Comparison of ENCODE assay signal across 27 cellular contexts in the genomic region with DNA sequence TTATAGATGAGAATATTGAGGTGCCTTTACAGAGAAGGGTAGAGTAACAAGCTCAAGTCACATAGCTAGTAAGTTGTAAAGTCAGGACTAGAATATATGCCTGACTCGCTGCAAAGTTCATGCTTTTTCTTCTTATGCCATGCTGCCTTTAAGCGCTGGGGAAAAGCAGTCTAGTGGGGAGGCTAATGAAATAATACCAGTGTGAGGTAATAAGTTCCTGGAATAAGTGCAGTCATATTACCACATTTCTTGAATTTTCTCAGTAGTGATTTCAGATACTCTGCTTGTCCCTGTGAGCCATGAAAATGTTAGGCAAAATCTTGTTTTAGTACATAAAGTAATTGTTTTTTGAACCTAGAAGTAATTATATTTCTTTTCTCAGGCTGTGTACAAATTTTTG.
"Had no signal": no experiment of that assay in that cellular context is flagged by ENCODE, and none has a peak within 500 bp of the region (broad histone marks: within the 10 kb centered on the region; RNA-seq: fewer than 3 reads in every experiment).

No MANE protein-coding gene starts in this region.

- H3K9me3 Mint-ChIP-seq: stimulated activated effector memory CD8-positive, alpha-beta T cell treated with anti-CD3 and anti-CD28 coated beads, Interleukin-12 subunit alpha, Interleukin-12 subunit beta, amount 100 ng/mL, for 72 hours; stimulated activated memory B cell treated with anti-CD40 and anti-IgM and Interleukin-4, amounts not matched to agents 10 μg/mL and 1 μg/mL and 100 μg/mL, for 72 hours; stimulated activated naive B cell treated with anti-CD40 and anti-IgM and Interleukin-4, amounts not matched to agents 10 μg/mL and 1 μg/mL and 100 μg/mL, for 72 hours; stimulated activated naive CD8-positive, alpha-beta T cell treated with anti-CD3 and anti-CD28 coated beads, Interleukin-15, amount 100 ng/mL, for 72 hours; stimulated activated naive CD8-positive, alpha-beta T cell treated with anti-CD3 and anti-CD28 coated beads, Interleukin-15, Interleukin-2, amounts not matched to agents 100 ng/mL and 50 ng/mL, for 24 hours had no signal

- H3K4me3 ChIP-seq: stomach, suprapubic skin, testis, thoracic aorta, thyroid gland, tibial artery, tibial nerve, transverse colon, upper lobe of left lung, upper lobe of right lung, uterus, vagina had no signal

- H3K4me1 ChIP-seq: stomach, suprapubic skin, testis, tibial artery, tibial nerve, transverse colon, upper lobe of left lung, upper lobe of right lung, uterus, vagina had no signal

- DNase-seq: stimulated activated CD4-positive, alpha-beta T cell treated with anti-CD3 and anti-CD28 coated beads, Interleukin-2, amount 100 ng/mL, for 48 hours; stimulated activated CD4-positive, alpha-beta T cell treated with anti-CD3 and anti-CD28 coated beads, Interleukin-4, amount 100 ng/mL, for 1 hour; stimulated activated CD4-positive, alpha-beta T cell treated with anti-CD3 and anti-CD28 coated beads, Interleukin-4, amount 100 ng/mL, for 24 hours; stimulated activated CD4-positive, alpha-beta T cell treated with anti-CD3 and anti-CD28 coated beads, Interleukin-4, amount 100 ng/mL, for 4 hours; stimulated activated CD8-positive, alpha-beta memory T cell treated with anti-CD3 and anti-CD28 coated beads, Interleukin-4, amount 100 ng/mL, for 48 hours; stimulated activated naive B cell treated with anti-CD40 and anti-IgM and Interleukin-4, amounts not matched to agents 10 μg/mL and 1 μg/mL and 100 μg/mL, for 72 hours; stimulated activated naive CD4-positive, alpha-beta T cell; stimulated activated naive CD4-positive, alpha-beta T cell treated with Interleukin-2 at 50 U/mL for 16 hours; stimulated activated naive CD8-positive, alpha-beta T cell treated with anti-CD3 and anti-CD28 coated beads, Interleukin-15, amount 100 ng/mL, for 72 hours; stimulated activated naive CD8-positive, alpha-beta T cell treated with anti-CD3 and anti-CD28 coated beads, Interleukin-15, Interleukin-2, amounts not matched to agents 100 U/mL and 50 U/mL, for 24 hours; stomach; substantia nigra; testis; thyroid gland; tibial artery; transverse colon; upper lobe of left lung; upper lobe of right lung; uterus had no signal

- H3K4me3 Mint-ChIP-seq: stimulated activated effector memory CD8-positive, alpha-beta T cell treated with anti-CD3 and anti-CD28 coated beads, Interleukin-12 subunit alpha, Interleukin-12 subunit beta, amount 100 ng/mL, for 72 hours; stimulated activated memory B cell treated with anti-CD40 and anti-IgM and Interleukin-4, amounts not matched to agents 10 μg/mL and 1 μg/mL and 100 μg/mL, for 72 hours; stimulated activated naive B cell treated with anti-CD40 and anti-IgM and Interleukin-4, amounts not matched to agents 10 μg/mL and 1 μg/mL and 100 μg/mL, for 72 hours; stimulated activated naive CD8-positive, alpha-beta T cell treated with anti-CD3 and anti-CD28 coated beads, Interleukin-15, amount 100 ng/mL, for 72 hours; stimulated activated naive CD8-positive, alpha-beta T cell treated with anti-CD3 and anti-CD28 coated beads, Interleukin-15, Interleukin-2, amounts not matched to agents 100 ng/mL and 50 ng/mL, for 24 hours had no signal

- FAIRE-seq: urothelium cell line had no signal

- H3K27ac ChIP-seq: stomach, suprapubic skin, testis, thoracic aorta, thyroid gland, tibial artery, tibial nerve, transverse colon, upper lobe of left lung, upper lobe of right lung, uterus, vagina had no signal

- H3K27me3 ChIP-seq: stomach, suprapubic skin, testis, thyroid gland, tibial artery, tibial nerve, upper lobe of left lung, upper lobe of right lung, uterus, vagina had no signal

- H3K9me3 ChIP-seq: stomach, suprapubic skin, testis, thoracic aorta, thyroid gland, tibial artery, tibial nerve, transverse colon, upper lobe of left lung, upper lobe of right lung, uterus, vagina had no signal

- H3K27ac Mint-ChIP-seq: stimulated activated effector memory CD8-positive, alpha-beta T cell treated with anti-CD3 and anti-CD28 coated beads, Interleukin-12 subunit alpha, Interleukin-12 subunit beta, amount 100 ng/mL, for 72 hours; stimulated activated memory B cell treated with anti-CD40 and anti-IgM and Interleukin-4, amounts not matched to agents 10 μg/mL and 1 μg/mL and 100 μg/mL, for 72 hours; stimulated activated naive B cell treated with anti-CD40 and anti-IgM and Interleukin-4, amounts not matched to agents 10 μg/mL and 1 μg/mL and 100 μg/mL, for 72 hours; stimulated activated naive CD8-positive, alpha-beta T cell treated with anti-CD3 and anti-CD28 coated beads, Interleukin-15, amount 100 ng/mL, for 72 hours; stimulated activated naive CD8-positive, alpha-beta T cell treated with anti-CD3 and anti-CD28 coated beads, Interleukin-15, Interleukin-2, amounts not matched to agents 100 ng/mL and 50 ng/mL, for 24 hours had no signal

- ATAC-seq: stimulated activated effector memory CD8-positive, alpha-beta T cell treated with anti-CD3 and anti-CD28 coated beads, Interleukin-12 subunit alpha, Interleukin-12 subunit beta, amount 100 ng/mL, for 72 hours; stimulated activated memory B cell treated with anti-CD40 and anti-IgM and Interleukin-4, amounts not matched to agents 10 μg/mL and 1 μg/mL and 100 μg/mL, for 72 hours; stimulated activated naive B cell treated with anti-CD40 and anti-IgM and Interleukin-4, amounts not matched to agents 10 μg/mL and 1 μg/mL and 100 μg/mL, for 72 hours; stimulated activated naive CD8-positive, alpha-beta T cell treated with anti-CD3 and anti-CD28 coated beads, Interleukin-15, amount 100 ng/mL, for 72 hours; stimulated activated naive CD8-positive, alpha-beta T cell treated with anti-CD3 and anti-CD28 coated beads, Interleukin-15, Interleukin-2, amounts not matched to agents 100 U/mL and 50 U/mL, for 24 hours; upper lobe of right lung had no signal

- H3K4me1 Mint-ChIP-seq: stimulated activated effector memory CD8-positive, alpha-beta T cell treated with anti-CD3 and anti-CD28 coated beads, Interleukin-12 subunit alpha, Interleukin-12 subunit beta, amount 100 ng/mL, for 72 hours; stimulated activated memory B cell treated with anti-CD40 and anti-IgM and Interleukin-4, amounts not matched to agents 10 μg/mL and 1 μg/mL and 100 μg/mL, for 72 hours; stimulated activated naive B cell treated with anti-CD40 and anti-IgM and Interleukin-4, amounts not matched to agents 10 μg/mL and 1 μg/mL and 100 μg/mL, for 72 hours; stimulated activated naive CD8-positive, alpha-beta T cell treated with anti-CD3 and anti-CD28 coated beads, Interleukin-15, amount 100 ng/mL, for 72 hours had no signal

- H3K36me3 ChIP-seq: stomach, suprapubic skin, thoracic aorta, thyroid gland, tibial artery, tibial nerve, transverse colon, upper lobe of left lung, upper lobe of right lung, uterus, vagina had no signal

- H3K36me3 Mint-ChIP-seq: stimulated activated effector memory CD8-positive, alpha-beta T cell treated with anti-CD3 and anti-CD28 coated beads, Interleukin-12 subunit alpha, Interleukin-12 subunit beta, amount 100 ng/mL, for 72 hours; stimulated activated memory B cell treated with anti-CD40 and anti-IgM and Interleukin-4, amounts not matched to agents 10 μg/mL and 1 μg/mL and 100 μg/mL, for 72 hours; stimulated activated naive B cell treated with anti-CD40 and anti-IgM and Interleukin-4, amounts not matched to agents 10 μg/mL and 1 μg/mL and 100 μg/mL, for 72 hours had no signal
